10 cellular contexts compared by ENCODE assay signal in the genomic region with DNA sequence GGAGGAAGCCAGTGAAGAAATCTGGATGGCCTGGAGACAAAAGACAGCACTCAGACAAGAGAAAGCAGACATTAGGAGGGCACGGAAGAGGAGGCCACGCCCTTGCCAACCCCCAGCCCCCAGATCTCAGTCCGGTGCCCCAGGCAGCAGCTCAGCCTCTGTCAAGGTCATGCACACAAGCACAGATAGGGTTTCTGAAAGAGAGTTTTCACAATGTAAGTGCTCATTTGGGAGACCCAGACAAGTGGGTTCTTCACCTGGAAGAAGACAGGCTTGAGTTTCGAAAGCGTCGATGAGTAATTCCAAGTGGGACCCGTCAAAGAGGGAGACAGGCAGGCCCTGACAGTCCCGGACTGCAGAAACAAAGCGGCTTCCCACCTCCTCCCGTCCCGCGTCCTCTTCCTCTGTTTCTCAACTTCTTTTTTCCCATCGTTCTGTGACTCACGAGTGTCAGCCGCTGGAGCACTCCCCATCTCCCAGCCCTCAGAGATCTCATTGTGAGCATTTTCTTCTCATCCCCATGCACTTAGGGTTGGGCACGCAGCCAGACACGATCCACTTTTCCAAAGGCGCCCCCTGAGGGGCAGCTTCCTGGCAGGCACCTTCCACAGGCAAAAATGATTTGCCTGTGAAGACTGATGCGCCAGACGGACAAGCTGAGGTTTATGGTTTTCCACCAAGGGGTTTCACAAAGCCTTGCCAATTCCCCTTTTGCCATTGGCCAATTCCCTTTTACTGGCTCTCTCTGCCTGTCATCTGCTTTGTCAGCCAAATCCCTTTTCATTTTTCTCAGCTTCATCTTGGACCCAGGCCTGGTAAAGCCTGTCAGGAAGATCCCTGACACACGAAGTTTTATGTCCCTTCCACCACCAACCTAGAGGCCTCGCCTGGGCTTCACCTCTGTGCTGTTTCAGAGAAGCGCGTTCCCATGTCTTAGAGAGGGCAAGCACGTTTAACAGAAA.
DNase-seq lines count a peak whose midpoint lies in the region; ATAC-seq, FAIRE-seq and TF ChIP-seq lines count a peak whose summit lies in the region.
"Had no signal": no experiment of that assay in that cellular context is flagged by ENCODE, and none has a peak within 500 bp of the region (broad histone marks: within the 10 kb centered on the region; RNA-seq: fewer than 3 reads in every experiment).

No MANE protein-coding gene starts in this region.

- TF ChIP-seq EP300 in GM12878 (IDR thresholded peaks at IDR 0.05; ENCODE audit: borderline replicate concordance in 1 of 2, control insufficient read depth in 1 of 2, low read depth in 2 of 2, low read length in 2 of 2) = no peak

- RAD21 ChIA-PET in GM12878 (lab: Charles Lee; ENCODE audit: unreplicated experiment) = interaction anchor here (1.2 to 4.9 kb wide), 2 partner anchors 10 to 96 kb away, joined by 5 to 33 read pairs; no protein-coding TSS in a partner anchor

- in situ Hi-C loops in GM12878 (cut with MboI) = no loop called here

- no peak for TF ChIP-seq CTCF in AG04450 (IDR thresholded peaks at IDR 0.05; ENCODE audit: low read depth, low read length)
- TF ChIP-seq CTCF in GM12878 (IDR thresholded peaks at IDR 0.05 in 2 of 3, conservative IDR thresholded peaks at IDR 0.05 in 1 of 3; ENCODE audit: control insufficient read depth in 2 of 3, extremely low read depth in 1 of 3, insufficient read depth in 1 of 3, low read depth in 3 of 3, low read length in 3 of 3) = no peak
- TF ChIP-seq CTCF in lower lobe of right lung (IDR thresholded peaks at IDR 0.05) = no peak

- no peak for TF ChIP-seq POLR2A in GM12878 (IDR thresholded peaks at IDR 0.05; ENCODE audit: low read depth, low read length)

- CTCF ChIA-PET in AG04450 (lab: Charles Lee) = no interaction called here
- CTCF ChIA-PET in GM12878 (lab: Yijun Ruan, JAX) = interaction anchor here (1.4 to 5.2 kb wide), 2 partner anchors 9 to 10 kb away, joined by 3 to 45 read pairs; no protein-coding TSS in a partner anchor

- FAIRE-seq in GM12878 (lab: Jason Lieb, UNC) = no peak
- FAIRE-seq in RCC 7860 (lab: Jason Lieb, UNC) = no peak

- H3K79me2 ChIP-seq in GM12878 (ENCODE audit: control insufficient read depth, insufficient read depth, low read length) = no peaks in the 10 kb centered on the region

- H3K4me2 ChIP-seq in GM12878 (ENCODE audit: control insufficient read depth, insufficient read depth) = no peak overlapping the region; the same call in 1 of the 2 replicates

- SMC1A ChIA-PET in GM12878 (lab: Charles Lee; ENCODE audit: uncharacterized antibody, unreplicated experiment) = interaction anchor here (1.3 to 5.4 kb wide), 3 partner anchors 9 to 519 kb away, joined by 3 to 59 read pairs (median 6); no protein-coding TSS in a partner anchor

- intact Hi-C loops in GM12878 (cut with micrococcal nuclease; ENCODE audit: unreplicated experiment) (no loop called here), lower lobe of right lung (cut with DNase I) (no loop called here)

- H3K9me3 ChIP-seq in AG04450 (ENCODE audit: control insufficient read depth, insufficient read depth, low read length) = no peaks in the 10 kb centered on the region
- no peaks in the 10 kb centered on the region; the same call in 2 of the 3 replicates for H3K9me3 ChIP-seq in GM12878 (replicated peaks; ENCODE audit: control insufficient read depth, insufficient read depth, low read length)
- no peaks in the 10 kb centered on the region for H3K9me3 ChIP-seq in lower lobe of right lung

- ATAC-seq in GM12878 (peak; percentile 33), lower lobe of right lung (peak; percentile 53 to 68), GM18861 (IDR thresholded peaks at IDR 0.05; ENCODE audit: unreplicated experiment) (no peak), HG02642 (IDR thresholded peaks at IDR 0.05; ENCODE audit: poor library complexity, unreplicated experiment) (no peak), HG03571 (IDR thresholded peaks at IDR 0.05; ENCODE audit: unreplicated experiment) (no peak)

- DNase-seq in AG04450 (ENCODE audit: low read depth, low spot score) = peak; percentile 29
- peak; percentile 67 for DNase-seq in HT1080 (ENCODE audit: low read depth)
- no peak for DNase-seq in GM12878 (ENCODE audit: low read depth, low spot score)
- DNase-seq in lower lobe of right lung = peak; percentile 50
- no peak for DNase-seq in RCC 7860 (ENCODE audit: low spot score)
- DNase-seq: activated CD4-positive, alpha-beta T cell treated with anti-CD3 and anti-CD28 coated beads, Interleukin-2, amount 50 U/mL, for 1 hour; stimulated activated CD4-positive, alpha-beta T cell treated with anti-CD3 and anti-CD28 coated beads, Interleukin-2, amount 100 ng/mL, for 48 hours had no signal

- H3K36me3 ChIP-seq in GM12878 (ENCODE audit: control insufficient read depth in 2 of 2, insufficient read depth in 2 of 2, low read length in 1 of 2) (no peaks in the 10 kb centered on the region), lower lobe of right lung (no peaks in the 10 kb centered on the region)

- no peak for TF ChIP-seq RAD21 in GM12878 (IDR thresholded peaks at IDR 0.05; ENCODE audit: insufficient read depth, low read depth, low read length)

- WGBS in GM12878 (ENCODE audit: insufficient coverage, insufficient replicate concordance, low lambda C conversion rate, missing lambda C conversion rate) = 90% methylated on average over 20 of the region's 25 CpGs

- H3K9ac ChIP-seq in GM12878 (ENCODE audit: control insufficient read depth, insufficient read depth, low read length) = no peak overlapping the region

- H3K4me1 ChIP-seq in GM12878 (ENCODE audit: control insufficient read depth, insufficient read depth, low read length) = peaks cover 21% of the 10 kb centered on the region
- no peaks in the 10 kb centered on the region for H3K4me1 ChIP-seq in lower lobe of right lung

- H3K27ac ChIP-seq in AG04450 (ENCODE audit: low read depth, low read length) (peak overlapping the region; percentile 50), GM12878 (ENCODE audit: control insufficient read depth, insufficient read depth) (no peak overlapping the region), lower lobe of right lung (no peak overlapping the region)

- H2AFZ ChIP-seq in GM12878 (ENCODE audit: control insufficient read depth, low read depth, low read length) = no peak overlapping the region

- no peaks in the 10 kb centered on the region for H3K27me3 ChIP-seq in AG04450 (ENCODE audit: control insufficient read depth, insufficient read depth, low read length)
- H3K27me3 ChIP-seq in GM12878 (replicated peaks in 1 of 2; ENCODE audit: control insufficient read depth in 2 of 2, insufficient read depth in 2 of 2, low read length in 1 of 2) = no peaks in the 10 kb centered on the region
- no peaks in the 10 kb centered on the region for H3K27me3 ChIP-seq in lower lobe of right lung (ENCODE audit: low read depth)

- H3K4me3 ChIP-seq in AG04450 (ENCODE audit: low read depth, low read length) (peak overlapping the region; percentile 27), GM12878 (no peak overlapping the region), lower lobe of right lung (peak overlapping the region; percentile 5)

- no TSS peak for BruUV-seq in GM12878 (replicated peaks; lab: Mats Ljungman, UMichigan)

- H4K20me1 ChIP-seq in GM12878 (ENCODE audit: control insufficient read depth, insufficient read depth) = no peaks in the 10 kb centered on the region

- POLR2A ChIA-PET in AG04450 (lab: Yijun Ruan, JAX) = interaction anchor here (0.9 kb wide), 1 partner anchor 28 kb away, joined by 7 read pairs; no protein-coding TSS in a partner anchor
- POLR2A ChIA-PET in GM12878 (lab: Charles Lee) = interaction anchor here (2.1 kb wide), 1 partner anchor 10 kb away, joined by 7 read pairs; no protein-coding TSS in a partner anchor

TF ChIP-seq in GM12878, 131 proteins besides CTCF, POLR2A, EP300 and RAD21 (continues in another document):
- TF ChIP-seq NR2C1 (IDR thresholded peaks at IDR 0.05) (no peak), NR2F1 (conservative IDR thresholded peaks at IDR 0.05) (no peak), PAX8 (IDR thresholded peaks at IDR 0.05) (no peak), IKZF1 (conservative IDR thresholded peaks at IDR 0.05) (no peak), TAF1 (IDR thresholded peaks at IDR 0.05; ENCODE audit: borderline replicate concordance, low read depth, low read length) (no peak), POLR2AphosphoS5 (IDR thresholded peaks at IDR 0.05; ENCODE audit: low read length) (no peak), BCLAF1 (IDR thresholded peaks at IDR 0.05) (no peak), BRCA1 (IDR thresholded peaks at IDR 0.05; ENCODE audit: low read depth, low read length) (no peak)

Comparison
In these comparisons a context has a peak if more than half of its experiments do, and no peak if none do; other contexts are left out.
1. DNase-seq: peak in AG04450 (single experiment), HT1080 (single experiment) and lower lobe of right lung (single experiment); none in GM12878 (single experiment) and RCC 7860 (single experiment).
2. ATAC-seq: peak in GM12878 (single experiment) and lower lobe of right lung (2 of 2); none in GM18861 (single experiment), HG02642 (single experiment) and HG03571 (single experiment).